ENCODE assay signal across 8 cellular contexts in the genomic region with DNA sequence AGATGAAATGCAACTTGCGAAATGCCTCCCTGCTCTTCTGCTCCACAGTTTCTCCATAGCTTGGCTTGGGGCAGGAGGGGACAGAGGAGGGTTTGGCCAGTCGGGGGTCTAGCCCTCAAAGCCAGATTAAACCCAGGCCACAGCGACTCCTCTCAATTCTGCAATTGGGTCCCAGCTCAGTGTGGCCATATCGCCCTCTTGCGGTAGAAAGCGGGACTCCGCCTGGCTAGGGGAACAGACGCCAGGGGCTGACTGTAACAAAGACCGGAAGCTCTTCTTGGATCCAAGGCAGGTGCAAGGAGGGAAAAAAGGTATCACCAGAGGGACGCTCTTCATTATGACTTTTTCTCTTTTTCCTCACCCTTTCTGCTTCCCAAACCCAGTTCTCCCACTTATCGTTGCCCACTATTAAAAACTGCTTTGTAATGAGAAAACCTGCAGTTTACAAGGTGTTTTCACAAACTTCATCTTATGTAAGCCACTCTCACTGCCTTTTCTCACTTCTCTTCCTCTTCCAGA. TPM values are rescaled to one million over a fixed set of nuclear protein-coding genes. Genes with fewer than 3 reads are reported as not detected.
DNase-seq lines count a peak whose midpoint lies in the region; ATAC-seq, FAIRE-seq and TF ChIP-seq lines count a peak whose summit lies in the region.

No MANE protein-coding gene starts in this region.

- H3K9me3 Mint-ChIP-seq in activated T-helper 1 cell treated with anti-CD3 and anti-CD28 coated beads, Interleukin-12 subunit alpha, Interleukin-12 subunit beta, Interleukin-2, Interleukin-4 antibody, amounts not matched to agents 30 ng/mL and 10 ng/mL and 1 ng/mL, durations not matched to agents 14 hours and 24 hours and 36 hours = no peaks in the 10 kb centered on the region
- no peaks in the 10 kb centered on the region for H3K9me3 Mint-ChIP-seq in neural progenitor cell

- peak overlapping the region; percentile 18 for H3K27ac Mint-ChIP-seq in activated T-helper 1 cell treated with anti-CD3 and anti-CD28 coated beads, Interleukin-12 subunit alpha, Interleukin-12 subunit beta, Interleukin-2, Interleukin-4 antibody, amounts not matched to agents 30 ng/mL and 10 ng/mL and 1 ng/mL, durations not matched to agents 14 hours and 24 hours and 36 hours
- peak overlapping the region; percentile 52 for H3K27ac Mint-ChIP-seq in neural progenitor cell

- peak; percentile 44 for ATAC-seq in GM19035 (IDR thresholded peaks at IDR 0.05; ENCODE audit: unreplicated experiment)

- TF ChIP-seq POLR2A in stomach (IDR thresholded peaks at IDR 0.05) = no peak

- intact Hi-C loops in activated T-helper 1 cell treated with anti-CD3 and anti-CD28 coated beads, Interleukin-12 subunit alpha, Interleukin-12 subunit beta, Interleukin-2, Interleukin-4 antibody, amounts not matched to agents 30 ng/mL and 10 ng/mL and 1 ng/mL, durations not matched to agents 14 hours and 24 hours and 36 hours (cut with micrococcal nuclease) = loop anchor here (1.0 to 2.0 kb wide), 9 partner anchors 32 to 228 kb away; partner anchors contain the start of genes TNPO3 and TSPAN33
- intact Hi-C loops in stomach (cut with DNase I; ENCODE audit: low total_unique reads) = no loop called here

- H3K4me3 ChIP-seq in AG09309 (ENCODE audit: control insufficient read depth, low read depth, low read length) = no peak overlapping the region
- no peak overlapping the region for H3K4me3 ChIP-seq in neural progenitor cell
- H3K4me3 ChIP-seq in stomach = no peak overlapping the region

- H3K27me3 ChIP-seq in neural progenitor cell (no peaks in the 10 kb centered on the region), stomach (no peaks in the 10 kb centered on the region)

- peak overlapping the region; percentile 83 for H2AFZ ChIP-seq in neural progenitor cell (replicated peaks)

- no peaks in the 10 kb centered on the region for H3K36me3 Mint-ChIP-seq in activated T-helper 1 cell treated with anti-CD3 and anti-CD28 coated beads, Interleukin-12 subunit alpha, Interleukin-12 subunit beta, Interleukin-2, Interleukin-4 antibody, amounts not matched to agents 30 ng/mL and 10 ng/mL and 1 ng/mL, durations not matched to agents 14 hours and 24 hours and 36 hours (ENCODE audit: low read depth)
- H3K36me3 Mint-ChIP-seq in neural progenitor cell = no peaks in the 10 kb centered on the region

- 8 to 12% (median 9%) methylated on average over 11 of the region's 11 CpGs for WGBS in stomach, 5 donors

- no peak overlapping the region for H3K4me3 Mint-ChIP-seq in activated T-helper 1 cell treated with anti-CD3 and anti-CD28 coated beads, Interleukin-12 subunit alpha, Interleukin-12 subunit beta, Interleukin-2, Interleukin-4 antibody, amounts not matched to agents 30 ng/mL and 10 ng/mL and 1 ng/mL, durations not matched to agents 14 hours and 24 hours and 36 hours
- peak overlapping the region; percentile 35 for H3K4me3 Mint-ChIP-seq in neural progenitor cell

- H3K36me3 ChIP-seq in neural progenitor cell (no peaks in the 10 kb centered on the region), stomach (no peaks in the 10 kb centered on the region)

- no peaks in the 10 kb centered on the region for H3F3A ChIP-seq in neural progenitor cell (ENCODE audit: low read depth)

- H3K9ac ChIP-seq in neural progenitor cell = no peak overlapping the region

- H3K27me3 Mint-ChIP-seq in activated T-helper 1 cell treated with anti-CD3 and anti-CD28 coated beads, Interleukin-12 subunit alpha, Interleukin-12 subunit beta, Interleukin-2, Interleukin-4 antibody, amounts not matched to agents 30 ng/mL and 10 ng/mL and 1 ng/mL, durations not matched to agents 14 hours and 24 hours and 36 hours (ENCODE audit: insufficient read depth) = no peaks in the 10 kb centered on the region
- H3K27me3 Mint-ChIP-seq in neural progenitor cell (ENCODE audit: insufficient read depth, low read depth) = peaks cover 3% of the 10 kb centered on the region

- H4K20me1 ChIP-seq in neural progenitor cell (ENCODE audit: low read depth) = no peaks in the 10 kb centered on the region

- H3K4me2 ChIP-seq in neural progenitor cell = no peak overlapping the region

- FAIRE-seq in RCC 7860 (lab: Jason Lieb, UNC) = peak; percentile 54

- H3K4me1 ChIP-seq in neural progenitor cell (no peaks in the 10 kb centered on the region), stomach (peaks cover 0 to 17% (median 11%) of the 10 kb centered on the region in 4 donors)

- TF ChIP-seq EP300 in stomach (IDR thresholded peaks at IDR 0.05) = no peak

- peaks cover 31% of the 10 kb centered on the region for H3K4me1 Mint-ChIP-seq in activated T-helper 1 cell treated with anti-CD3 and anti-CD28 coated beads, Interleukin-12 subunit alpha, Interleukin-12 subunit beta, Interleukin-2, Interleukin-4 antibody, amounts not matched to agents 30 ng/mL and 10 ng/mL and 1 ng/mL, durations not matched to agents 14 hours and 24 hours and 36 hours (ENCODE audit: low read depth)
- H3K4me1 Mint-ChIP-seq in neural progenitor cell = peaks cover 9% of the 10 kb centered on the region

- no peaks in the 10 kb centered on the region for H3K79me2 ChIP-seq in neural progenitor cell (ENCODE audit: low read depth)

- H3K9me3 ChIP-seq in neural progenitor cell (ENCODE audit: low read depth) = no peaks in the 10 kb centered on the region
- no peaks in the 10 kb centered on the region for H3K9me3 ChIP-seq in stomach

- TF ChIP-seq CTCF in AG09309 (IDR thresholded peaks at IDR 0.05; ENCODE audit: control insufficient read depth, insufficient read depth, low read depth, low read length, missing control alignments) = peak; percentile 99
- peak; percentile 99 for TF ChIP-seq CTCF in neural progenitor cell (IDR thresholded peaks at IDR 0.05)
- peak in 5 of 7 experiments; percentile 91 to 99 (median 95) for TF ChIP-seq CTCF in stomach (IDR thresholded peaks at IDR 0.05)

- DNase-seq in AG09309 (ENCODE audit: low read depth) (no peak), LHCN-M2 (ENCODE audit: low read depth) (peak; percentile 56), RCC 7860 (ENCODE audit: low spot score) (peak; percentile 54), fibroblast of the conjunctiva (ENCODE audit: low read depth) (peak; percentile 33), neural progenitor cell (ENCODE audit: low spot score) (peak; percentile 90), stomach (peak; percentile 90)
- peak; percentile 78 for DNase-seq in activated T-helper 1 cell treated with anti-CD3 and anti-CD28 coated beads, Interleukin-12 subunit alpha, Interleukin-12 subunit beta, Interleukin-2, Interleukin-4 antibody, amounts not matched to agents 30 ng/mL and 10 ng/mL and 1 ng/mL, durations not matched to agents 14 hours and 24 hours and 36 hours (ENCODE audit: low spot score)

- H3K27ac ChIP-seq in neural progenitor cell = no peak overlapping the region
- no peak overlapping the region for H3K27ac ChIP-seq in stomach

RNA-seq across cellular contexts. Expression of gene TNPO3, which starts 36.6 kb away (rescaled TPM):
- total RNA-seq in LHCN-M2 (2014; rRNA removed) (70.7 and 71.1 TPM in 2 replicates), neural progenitor cell (ENCODE audit: low replicate concordance) (88.2 and 96.2 TPM in 2 replicates), stomach (10 to 100 TPM; 10.7 to 63.8 (median 25.2) TPM)
- polyA plus RNA-seq in LHCN-M2 (2012) = 38.3 TPM
- total RNA-seq in activated T-helper 1 cell treated with anti-CD3 and anti-CD28 coated beads, Interleukin-12 subunit alpha, Interleukin-12 subunit beta, Interleukin-2, Interleukin-4 antibody, amounts not matched to agents 30 ng/mL and 10 ng/mL and 1 ng/mL, durations not matched to agents 14 hours and 24 hours and 36 hours = 52.8 and 53.2 TPM in 2 replicates
- polyA plus RNA-seq in stomach = 10 to 100 TPM; 11.7 to 18.8 (median 13.3) TPM

RNA-seq across cellular contexts. Expression of gene TSPAN33, which starts 53.0 kb away (rescaled TPM):
- total RNA-seq in LHCN-M2 (2014; rRNA removed) (0.57 TPM in 1 of 2 replicates, not detected in the other), neural progenitor cell (ENCODE audit: low replicate concordance) (34.5 and 52.7 TPM in 2 replicates), stomach (10 to 100 TPM in 1 of 5 donors, 1 to 10 TPM in 4; 1.8 to 20.9 (median 8.4) TPM)
- 0.15 TPM for polyA plus RNA-seq in LHCN-M2 (2012)
- 9.5 and 9.8 TPM in 2 replicates for total RNA-seq in activated T-helper 1 cell treated with anti-CD3 and anti-CD28 coated beads, Interleukin-12 subunit alpha, Interleukin-12 subunit beta, Interleukin-2, Interleukin-4 antibody, amounts not matched to agents 30 ng/mL and 10 ng/mL and 1 ng/mL, durations not matched to agents 14 hours and 24 hours and 36 hours
- polyA plus RNA-seq in stomach = 10 to 100 TPM in 1 of 3 donors, 1 to 10 TPM in 2; 5.4 to 17.4 (median 9.5) TPM
